In genomic region chr7:68224041-68224534, GRCh38 we compare ENCODE assay signal across 16 cellular contexts.
DNase-seq lines count a peak whose midpoint lies in the region; ATAC-seq, FAIRE-seq and TF ChIP-seq lines count a peak whose summit lies in the region.
"Had no signal": no experiment of that assay in that cellular context is flagged by ENCODE, and none has a peak within 500 bp of the region (broad histone marks: within the 10 kb centered on the region; RNA-seq: fewer than 3 reads in every experiment).

No MANE protein-coding gene starts in this region.

- TF ChIP-seq POLR2A in body of pancreas (IDR thresholded peaks at IDR 0.05): no peak

- H3K36me3 Mint-ChIP-seq in activated T-helper 1 cell treated with anti-CD3 and anti-CD28 coated beads, Interleukin-12 subunit alpha, Interleukin-12 subunit beta, Interleukin-2, Interleukin-4 antibody, amounts not matched to agents 30 ng/mL and 10 ng/mL and 1 ng/mL, durations not matched to agents 14 hours and 24 hours and 36 hours (ENCODE audit: low read depth): no peaks in the 10 kb centered on the region

- H3K36me3 ChIP-seq in body of pancreas (replicated peaks in 1 of 2; ENCODE audit: insufficient read depth in 1 of 2, low read depth in 2 of 2): no peaks in the 10 kb centered on the region
- H3K36me3 ChIP-seq in pancreas: no peaks in the 10 kb centered on the region

- H3K4me3 Mint-ChIP-seq in activated T-helper 1 cell treated with anti-CD3 and anti-CD28 coated beads, Interleukin-12 subunit alpha, Interleukin-12 subunit beta, Interleukin-2, Interleukin-4 antibody, amounts not matched to agents 30 ng/mL and 10 ng/mL and 1 ng/mL, durations not matched to agents 14 hours and 24 hours and 36 hours: no peak overlapping the region
- H3K4me3 Mint-ChIP-seq: activated T-cell treated with anti-CD3 and anti-CD28 coated beads, Interleukin-2, amount 50 U/mL, for 24 hours; GM23338 had no signal

- DNase-seq in DMS153 treated with DMSO at 0.1 percent for 48 hours (lab: John Stamatoyannopoulos, UW; ENCODE audit: unreplicated experiment): peak; percentile 70
- DNase-seq in NCI-H2081 (lab: John Stamatoyannopoulos, UW): peak; percentile 60 to 86
- DNase-seq in body of pancreas: peak in 3 of 4 donors; percentile 28 to 41 (median 40)
- peak in 3 of 6 donors; percentile 14 to 23 (median 17) for DNase-seq in pancreas
- no peak for DNase-seq in HCEC 1CT
- DNase-seq in activated naive CD4-positive, alpha-beta T cell treated with anti-CD3 and anti-CD28 coated beads, Interleukin-2, amount 50 U/mL, for 16 hours: no peak
- DNase-seq in KBM-7: no peak
- DNase-seq in activated T-helper 1 cell treated with anti-CD3 and anti-CD28 coated beads, Interleukin-12 subunit alpha, Interleukin-12 subunit beta, Interleukin-2, Interleukin-4 antibody, amounts not matched to agents 30 ng/mL and 10 ng/mL and 1 ng/mL, durations not matched to agents 14 hours and 24 hours and 36 hours (ENCODE audit: low spot score): no peak
- DNase-seq: activated CD4-positive, alpha-beta T cell treated with anti-CD3 and anti-CD28 coated beads for 1 hour; activated T-cell treated with anti-CD3 and anti-CD28 coated beads, Interleukin-2, amount 50 U/mL, for 24 hours; AML-193; mucosa of descending colon; stimulated activated CD4-positive, alpha-beta T cell treated with anti-CD3 and anti-CD28 coated beads, Interleukin-4, amount 100 ng/mL, for 4 hours; stimulated activated naive CD4-positive, alpha-beta T cell had no signal

- H3K9me3 Mint-ChIP-seq in activated T-helper 1 cell treated with anti-CD3 and anti-CD28 coated beads, Interleukin-12 subunit alpha, Interleukin-12 subunit beta, Interleukin-2, Interleukin-4 antibody, amounts not matched to agents 30 ng/mL and 10 ng/mL and 1 ng/mL, durations not matched to agents 14 hours and 24 hours and 36 hours: peaks cover 48% of the 10 kb centered on the region

- TF ChIP-seq CTCF in body of pancreas (IDR thresholded peaks at IDR 0.05) (no peak), pancreas (IDR thresholded peaks at IDR 0.05) (no peak)

- no peaks in the 10 kb centered on the region for H3K27me3 ChIP-seq in body of pancreas
- H3K27me3 ChIP-seq in pancreas: no peaks in the 10 kb centered on the region

- H3K9me3 ChIP-seq in body of pancreas (no peaks in the 10 kb centered on the region), pancreas (no peaks in the 10 kb centered on the region)

- FAIRE-seq in pancreas (lab: Jason Lieb, UNC): no peak
- FAIRE-seq: GM19239 had no signal

- H3K4me1 ChIP-seq in body of pancreas (no peaks in the 10 kb centered on the region), pancreas (no peaks in the 10 kb centered on the region)

- WGBS in body of pancreas, 2 donors: 8 to 17% methylated on average over 8 of the region's 8 CpGs
- 8 to 16% methylated on average over 8 of the region's 8 CpGs for WGBS in pancreas, 2 donors

- intact Hi-C loops in body of pancreas (cut with DNase I): no loop called here
- intact Hi-C loops in pancreas (cut with DNase I): no loop called here
- intact Hi-C loops in activated T-helper 1 cell treated with anti-CD3 and anti-CD28 coated beads, Interleukin-12 subunit alpha, Interleukin-12 subunit beta, Interleukin-2, Interleukin-4 antibody, amounts not matched to agents 30 ng/mL and 10 ng/mL and 1 ng/mL, durations not matched to agents 14 hours and 24 hours and 36 hours (cut with micrococcal nuclease): no loop called here

- H3K4me1 Mint-ChIP-seq in activated T-helper 1 cell treated with anti-CD3 and anti-CD28 coated beads, Interleukin-12 subunit alpha, Interleukin-12 subunit beta, Interleukin-2, Interleukin-4 antibody, amounts not matched to agents 30 ng/mL and 10 ng/mL and 1 ng/mL, durations not matched to agents 14 hours and 24 hours and 36 hours (ENCODE audit: low read depth): no peaks in the 10 kb centered on the region
- H3K4me1 Mint-ChIP-seq: GM23338 had no signal

- H3K4me3 ChIP-seq in body of pancreas: no peak overlapping the region
- no peak overlapping the region for H3K4me3 ChIP-seq in pancreas
- H3K4me3 ChIP-seq: GM23338, mucosa of descending colon had no signal

- H3K27ac Mint-ChIP-seq in activated T-helper 1 cell treated with anti-CD3 and anti-CD28 coated beads, Interleukin-12 subunit alpha, Interleukin-12 subunit beta, Interleukin-2, Interleukin-4 antibody, amounts not matched to agents 30 ng/mL and 10 ng/mL and 1 ng/mL, durations not matched to agents 14 hours and 24 hours and 36 hours: no peak overlapping the region
- H3K27ac Mint-ChIP-seq: activated T-cell treated with anti-CD3 and anti-CD28 coated beads, Interleukin-2, amount 50 U/mL, for 24 hours; GM23338 had no signal

- in situ Hi-C loops in KBM-7 (cut with MboI; ENCODE audit: low pct_unique_long_range_greater_than_20kb, low sequenced_read_pairs): no loop called here

- H3K27ac ChIP-seq in body of pancreas (no peak overlapping the region), pancreas (no peak overlapping the region)

- ATAC-seq in body of pancreas: peak; percentile 30
- ATAC-seq in pancreas: peak in 3 of 4 donors; percentile 50 to 88 (median 87)
- ATAC-seq: GM23338, mucosa of descending colon had no signal

- H3K27me3 Mint-ChIP-seq in activated T-helper 1 cell treated with anti-CD3 and anti-CD28 coated beads, Interleukin-12 subunit alpha, Interleukin-12 subunit beta, Interleukin-2, Interleukin-4 antibody, amounts not matched to agents 30 ng/mL and 10 ng/mL and 1 ng/mL, durations not matched to agents 14 hours and 24 hours and 36 hours (ENCODE audit: insufficient read depth): no peaks in the 10 kb centered on the region
- H3K27me3 Mint-ChIP-seq: activated T-cell treated with anti-CD3 and anti-CD28 coated beads, Interleukin-2, amount 50 U/mL, for 24 hours had no signal

Comparison
In these comparisons a context has a peak if more than half of its experiments do, and no peak if none do; other contexts are left out.
1. DNase-seq: peak in DMS153 treated with DMSO at 0.1 percent for 48 hours (single experiment), NCI-H2081 (2 of 2) and body of pancreas (3 of 4); none in HCEC 1CT (single experiment), activated naive CD4-positive, alpha-beta T cell treated with anti-CD3 and anti-CD28 coated beads, Interleukin-2, amount 50 U/mL, for 16 hours (single experiment), KBM-7 (single experiment) and activated T-helper 1 cell treated with anti-CD3 and anti-CD28 coated beads, Interleukin-12 subunit alpha, Interleukin-12 subunit beta, Interleukin-2, Interleukin-4 antibody, amounts not matched to agents 30 ng/mL and 10 ng/mL and 1 ng/mL, durations not matched to agents 14 hours and 24 hours and 36 hours (single experiment).